ENCODE assay signal across 8 cellular contexts in the genomic region with DNA sequence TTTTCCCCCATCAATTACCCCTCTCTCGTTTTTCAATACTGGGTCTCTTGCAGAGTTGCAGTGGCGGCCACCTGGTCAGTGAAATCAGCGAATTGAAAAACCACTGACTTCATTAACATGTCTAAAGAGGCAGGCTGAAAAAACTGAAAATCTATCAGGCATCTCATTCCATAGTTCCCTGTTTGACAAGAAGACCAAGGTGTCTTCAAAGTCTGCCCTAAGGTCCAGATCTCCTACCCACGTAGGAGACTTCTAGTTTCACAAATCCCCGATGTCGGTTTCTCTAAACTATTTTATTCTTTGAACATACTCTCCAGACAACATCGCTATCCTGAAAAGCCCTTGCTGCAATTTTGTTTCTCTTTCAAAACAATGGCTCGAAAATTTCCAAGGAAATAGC. TPM values are rescaled to one million over a fixed set of nuclear protein-coding genes. Genes with fewer than 3 reads are reported as not detected.
DNase-seq lines count a peak whose midpoint lies in the region; ATAC-seq and TF ChIP-seq lines count a peak whose summit lies in the region.

No MANE protein-coding gene starts in this region.

- H3K27ac ChIP-seq in CD4-positive, CD25-positive, alpha-beta regulatory T cell (ENCODE audit: insufficient read depth, low read length, poor library complexity, severe bottlenecking), result peak overlapping the region; percentile 94
- H3K27ac ChIP-seq in cingulate gyrus (ENCODE audit: low read depth, low read length), result peak overlapping the region; percentile 93

- H3K4me1 ChIP-seq in CD4-positive, CD25-positive, alpha-beta regulatory T cell (ENCODE audit: control insufficient read depth, insufficient read depth, low read length, poor library complexity, severe bottlenecking), result peaks cover 46% of the 10 kb centered on the region
- peaks cover 46% of the 10 kb centered on the region for H3K4me1 ChIP-seq in Loucy (ENCODE audit: insufficient read depth, low read length, poor library complexity, severe bottlenecking)

- peaks cover 0 to 1% (median 0%) of the 10 kb centered on the region in 7 donors for H3K9me3 Mint-ChIP-seq in CD4-positive, CD25-positive, alpha-beta regulatory T cell
- no peaks in the 10 kb centered on the region for H3K9me3 Mint-ChIP-seq in nephron progenitor cell

- H3K36me3 ChIP-seq in CD4-positive, CD25-positive, alpha-beta regulatory T cell (ENCODE audit: control insufficient read depth, insufficient read depth, low read length), result peaks cover 24% of the 10 kb centered on the region
- peaks cover 31% of the 10 kb centered on the region for H3K36me3 ChIP-seq in Loucy (ENCODE audit: insufficient read depth, low read length)

- peaks cover 12% of the 10 kb centered on the region; the same call in 1 of the 2 replicates for H3F3A ChIP-seq in Loucy (ENCODE audit: low read depth)

- H2AFZ ChIP-seq in Loucy (ENCODE audit: low read length), result no peak overlapping the region; the same call in 1 of the 2 replicates

- no peak for ATAC-seq in CD4-positive, CD25-positive, alpha-beta regulatory T cell (ENCODE audit: low read depth in 2 of 2)
- ATAC-seq in GM18867 (IDR thresholded peaks at IDR 0.05; ENCODE audit: unreplicated experiment) (no peak), GM19035 (IDR thresholded peaks at IDR 0.05; ENCODE audit: unreplicated experiment) (no peak)

- peaks cover 26% of the 10 kb centered on the region for H3K36me3 Mint-ChIP-seq in CD4-positive, CD25-positive, alpha-beta regulatory T cell
- H3K36me3 Mint-ChIP-seq in nephron progenitor cell (ENCODE audit: low read depth), result peaks cover 55% of the 10 kb centered on the region

- peaks cover 22 to 71% (median 50%) of the 10 kb centered on the region in 4 donors for H3K4me1 Mint-ChIP-seq in CD4-positive, CD25-positive, alpha-beta regulatory T cell
- H3K4me1 Mint-ChIP-seq in nephron progenitor cell, result peaks cover 61% of the 10 kb centered on the region

- H3K4me2 ChIP-seq in Loucy (ENCODE audit: low read depth, low read length, poor library complexity, severe bottlenecking), result peak overlapping the region; percentile 87

- H3K9me3 ChIP-seq in CD4-positive, CD25-positive, alpha-beta regulatory T cell (ENCODE audit: control insufficient read depth in 2 of 2, low read length in 2 of 2), result no peaks in the 10 kb centered on the region
- H3K9me3 ChIP-seq in Loucy (ENCODE audit: insufficient read depth, low read depth, low read length), result no peaks in the 10 kb centered on the region

- H3K4me3 Mint-ChIP-seq in CD4-positive, CD25-positive, alpha-beta regulatory T cell, result peak overlapping the region; percentile 98 to 99 (median 99)
- peak overlapping the region; percentile 97 for H3K4me3 Mint-ChIP-seq in nephron progenitor cell

- H3K27me3 ChIP-seq in CD4-positive, CD25-positive, alpha-beta regulatory T cell (ENCODE audit: control insufficient read depth, insufficient read depth, low read length), result no peaks in the 10 kb centered on the region
- peaks cover 15% of the 10 kb centered on the region for H3K27me3 ChIP-seq in Loucy (ENCODE audit: insufficient read depth, low read length, poor library complexity, severe bottlenecking)

- no peaks in the 10 kb centered on the region for H3K9me2 ChIP-seq in Loucy (replicated peaks; ENCODE audit: low read depth, low read length)

- peak overlapping the region; percentile 91 for H3K4me3 ChIP-seq in CD4-positive, CD25-positive, alpha-beta regulatory T cell (ENCODE audit: low read depth, low read length)
- H3K4me3 ChIP-seq in Loucy (ENCODE audit: low read length, poor library complexity, severe bottlenecking), result peak overlapping the region; percentile 98

- H3K79me2 ChIP-seq in Loucy (ENCODE audit: insufficient read depth, low read length), result peaks cover 86% of the 10 kb centered on the region

- H4K20me1 ChIP-seq in Loucy (ENCODE audit: insufficient read depth, low read length, poor library complexity, severe bottlenecking), result peaks cover 35% of the 10 kb centered on the region

- H3K27me3 Mint-ChIP-seq in CD4-positive, CD25-positive, alpha-beta regulatory T cell, result peaks cover 9% of the 10 kb centered on the region
- peaks cover 3% of the 10 kb centered on the region for H3K27me3 Mint-ChIP-seq in nephron progenitor cell (ENCODE audit: low read depth, poor library complexity)

- peak overlapping the region; percentile 100 for H3K9ac ChIP-seq in Loucy (ENCODE audit: low read depth, low read length, poor library complexity, severe bottlenecking)

- TF ChIP-seq CTCF in Loucy (conservative IDR thresholded peaks at IDR 0.05; ENCODE audit: low read length) (no peak; the same call in 1 of the 2 replicates), nephron progenitor cell (IDR thresholded peaks at IDR 0.05) (no peak)

- DNase-seq in CD4-positive, CD25-positive, alpha-beta regulatory T cell, result no peak
- DNase-seq in nephron progenitor cell (no peak), middle frontal gyrus (ENCODE audit: extremely low spot score, low spot score) (no peak), CD1c-positive myeloid dendritic cell (ENCODE audit: extremely low spot score) (no peak)

- peak overlapping the region; percentile 96 to 98 (median 97) for H3K27ac Mint-ChIP-seq in CD4-positive, CD25-positive, alpha-beta regulatory T cell
- H3K27ac Mint-ChIP-seq in nephron progenitor cell, result peak overlapping the region; percentile 97

RNA-seq across cellular contexts. Expression of a gene that starts 0.8 kb away (rescaled TPM):
- total RNA-seq in CD4-positive, CD25-positive, alpha-beta regulatory T cell, result 119 TPM
- 100 to 1,000 TPM; 125 to 158 (median 138) TPM for polyA plus RNA-seq in CD4-positive, CD25-positive, alpha-beta regulatory T cell

RNA-seq across cellular contexts. Expression of a gene that starts 2.3 kb away (rescaled TPM):
- total RNA-seq in CD4-positive, CD25-positive, alpha-beta regulatory T cell, result 32.7 TPM
- polyA plus RNA-seq in CD4-positive, CD25-positive, alpha-beta regulatory T cell, result 1 to 10 TPM; 1.2 to 5.0 (median 3.7) TPM

RNA-seq across cellular contexts. Expression of a gene that starts 23.1 kb away (rescaled TPM):
- 25.3 TPM for total RNA-seq in CD4-positive, CD25-positive, alpha-beta regulatory T cell
- polyA plus RNA-seq in CD4-positive, CD25-positive, alpha-beta regulatory T cell, result 10 to 100 TPM; 30.5 to 63.2 (median 48.1) TPM

RNA-seq across cellular contexts. Expression of a gene that starts 25.0 kb away (rescaled TPM):
- total RNA-seq in CD4-positive, CD25-positive, alpha-beta regulatory T cell, result 5.1 TPM
- 1 to 10 TPM in 3 of 4 donors, under 1 TPM in 1; 0.38 to 2.2 (median 1.4) TPM for polyA plus RNA-seq in CD4-positive, CD25-positive, alpha-beta regulatory T cell

RNA-seq across cellular contexts. Expression of a gene that starts 28.6 kb away (rescaled TPM):
- 9.0 TPM for total RNA-seq in CD4-positive, CD25-positive, alpha-beta regulatory T cell
- polyA plus RNA-seq in CD4-positive, CD25-positive, alpha-beta regulatory T cell, result 10 to 100 TPM in 1 of 4 donors, 1 to 10 TPM in 3; 7.5 to 17.7 (median 9.2) TPM
